Comparison of ENCODE assay signal across 1 cellular context in the genomic region with DNA sequence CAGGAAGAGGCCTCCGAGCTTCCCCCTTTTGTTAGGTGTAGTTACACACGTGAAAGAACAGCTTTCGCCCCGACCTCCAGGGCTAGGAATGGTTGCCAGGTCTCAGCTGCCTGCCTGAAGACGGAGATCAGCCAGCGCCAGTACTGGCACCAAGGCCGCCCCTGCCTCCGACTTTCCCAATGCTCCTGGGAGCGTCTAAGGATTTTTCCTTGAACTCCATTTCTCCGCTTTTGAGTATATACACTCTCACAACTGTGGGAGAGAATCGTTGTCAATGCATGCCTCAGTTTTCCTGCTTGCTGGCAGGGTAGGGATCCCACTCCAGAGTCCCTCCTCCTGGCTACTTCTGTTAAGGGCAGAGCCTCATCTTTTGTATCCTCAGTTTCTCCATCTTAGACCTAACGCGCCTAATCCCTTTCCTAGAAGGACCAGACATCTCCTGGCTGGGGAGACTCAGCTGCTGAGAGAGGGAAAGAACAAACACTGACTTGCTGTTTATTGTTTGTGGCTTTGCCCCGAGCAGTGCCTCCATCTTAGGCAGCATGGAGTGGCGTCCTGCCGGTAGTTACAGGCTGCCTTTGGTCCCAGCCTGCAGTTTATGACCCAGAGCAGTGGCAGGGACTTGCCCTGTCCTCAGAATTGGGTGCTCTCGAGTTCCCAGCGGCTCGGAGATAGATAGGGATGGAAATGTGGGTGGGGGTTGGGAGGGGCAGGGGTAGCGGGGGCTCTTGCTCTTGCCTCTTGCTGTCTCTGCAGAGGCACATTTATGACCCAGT.
TF ChIP-seq lines count a peak whose summit lies in the region.

No MANE protein-coding gene starts in this region.

TF ChIP-seq in liver, 16 proteins besides CTCF, POLR2A, EP300 and RAD21 (continued from another document):
- TF ChIP-seq SP1 (IDR thresholded peaks at IDR 0.05), result no peak
- no peak for TF ChIP-seq YY1 (IDR thresholded peaks at IDR 0.05)
